In genomic region chr10:130751851-130752250, GRCh38 we compare ENCODE assay signal across 22 cellular contexts.
DNase-seq lines count a peak whose midpoint lies in the region; ATAC-seq and TF ChIP-seq lines count a peak whose summit lies in the region.
"Had no signal": no experiment of that assay in that cellular context is flagged by ENCODE, and none has a peak within 500 bp of the region (broad histone marks: within the 10 kb centered on the region; RNA-seq: fewer than 3 reads in every experiment).

No MANE protein-coding gene starts in this region.

- TF ChIP-seq EP300 in suprapubic skin (IDR thresholded peaks at IDR 0.05) = no peak

- H3K4me3 ChIP-seq in epithelial cell of proximal tubule (ENCODE audit: low read depth, low read length) (no peak overlapping the region), suprapubic skin (no peak overlapping the region)
- H3K4me3 ChIP-seq: HAP-1, SJSA1 had no signal

- TF ChIP-seq POLR2A in suprapubic skin (IDR thresholded peaks at IDR 0.05) = no peak

- DNase-seq in activated naive CD4-positive, alpha-beta T cell treated with anti-CD3 and anti-CD28 coated beads, Interleukin-2, amount 10 ng/mL, durations not matched to agents 7 days and 5 days = peak; percentile 5
- no peak for DNase-seq in activated naive CD4-positive, alpha-beta T cell treated with anti-CD3 and anti-CD28 coated beads, Interleukin-2, amount 50 U/mL, for 16 hours
- DNase-seq in epithelial cell of proximal tubule (ENCODE audit: low read depth) (peak; percentile 37), mesothelial cell of epicardium (ENCODE audit: low spot score in 2 of 2, unreplicated experiment in 2 of 2) (peak in 1 of 2 experiments; percentile 2), suprapubic skin (ENCODE audit: low spot score in 2 of 2) (peak; percentile 7 to 41), DMS153 (lab: John Stamatoyannopoulos, UW) (no peak)
- DNase-seq in stimulated activated CD4-positive, alpha-beta T cell treated with anti-CD3 and anti-CD28 coated beads, Interleukin-4, amount 100 ng/mL, for 4 hours = no peak
- DNase-seq: 8988T, Calu3, GOT3, HFFc6, NCI-H1048, NCI-H1417, NCI-H1694, NCI-H2029 treated with DMSO at 0.1 percent for 48 hours, NCI-H446 treated with DMSO at 0.1 percent for 48 hours, NCI-H526, Right ventricle myocardium superior, RPMI8226 had no signal

- no peaks in the 10 kb centered on the region for H3K36me3 ChIP-seq in suprapubic skin
- H3K36me3 ChIP-seq: HAP-1, SJSA1 had no signal

- whole genome bisulfite sequencing in suprapubic skin = 48% methylated on average over 8 of the region's 8 CpGs

- H3K9me3 ChIP-seq in suprapubic skin = no peaks in the 10 kb centered on the region
- H3K9me3 ChIP-seq: HAP-1 had no signal

- no peaks in the 10 kb centered on the region for H3K36me3 Mint-ChIP-seq in activated naive CD4-positive, alpha-beta T cell treated with anti-CD3 and anti-CD28 coated beads, Interleukin-2, amount 10 ng/mL, durations not matched to agents 7 days and 5 days
- H3K36me3 Mint-ChIP-seq in mesothelial cell of epicardium = no peaks in the 10 kb centered on the region

- no peak for ATAC-seq in GM19397 (IDR thresholded peaks at IDR 0.05; ENCODE audit: unreplicated experiment)

- no peaks in the 10 kb centered on the region for H3K4me1 Mint-ChIP-seq in activated naive CD4-positive, alpha-beta T cell treated with anti-CD3 and anti-CD28 coated beads, Interleukin-2, amount 10 ng/mL, durations not matched to agents 7 days and 5 days
- H3K4me1 Mint-ChIP-seq in mesothelial cell of epicardium = peaks cover 24% of the 10 kb centered on the region

- H3K4me3 Mint-ChIP-seq in activated naive CD4-positive, alpha-beta T cell treated with anti-CD3 and anti-CD28 coated beads, Interleukin-2, amount 10 ng/mL, durations not matched to agents 7 days and 5 days = no peak overlapping the region
- peak overlapping the region; percentile 8 for H3K4me3 Mint-ChIP-seq in mesothelial cell of epicardium
- H3K4me3 Mint-ChIP-seq: HFFc6 had no signal

- H3K27ac Mint-ChIP-seq in activated naive CD4-positive, alpha-beta T cell treated with anti-CD3 and anti-CD28 coated beads, Interleukin-2, amount 10 ng/mL, durations not matched to agents 7 days and 5 days = no peak overlapping the region
- peak overlapping the region; percentile 35 for H3K27ac Mint-ChIP-seq in mesothelial cell of epicardium
- H3K27ac Mint-ChIP-seq: HFFc6 had no signal

- H3K4me1 ChIP-seq in suprapubic skin = no peaks in the 10 kb centered on the region
- H3K4me1 ChIP-seq: HAP-1, SJSA1 had no signal

- TF ChIP-seq CTCF in epithelial cell of proximal tubule (conservative IDR thresholded peaks at IDR 0.05; ENCODE audit: low read depth, low read length) (no peak), mesothelial cell of epicardium (IDR thresholded peaks at IDR 0.05; ENCODE audit: unreplicated experiment) (no peak), suprapubic skin (IDR thresholded peaks at IDR 0.05) (no peak)

- CTCF ChIA-PET in activated naive CD4-positive, alpha-beta T cell treated with anti-CD3 and anti-CD28 coated beads, Interleukin-2, amount 10 ng/mL, durations not matched to agents 7 days and 5 days (lab: Charles Lee) = no interaction called here

- no peaks in the 10 kb centered on the region for H3K27me3 Mint-ChIP-seq in activated naive CD4-positive, alpha-beta T cell treated with anti-CD3 and anti-CD28 coated beads, Interleukin-2, amount 10 ng/mL, durations not matched to agents 7 days and 5 days
- no peaks in the 10 kb centered on the region for H3K27me3 Mint-ChIP-seq in mesothelial cell of epicardium (ENCODE audit: low read depth)

- no peak overlapping the region for H3K27ac ChIP-seq in suprapubic skin
- H3K27ac ChIP-seq: SJSA1 had no signal

- peaks cover 5% of the 10 kb centered on the region for H3K9me3 Mint-ChIP-seq in activated naive CD4-positive, alpha-beta T cell treated with anti-CD3 and anti-CD28 coated beads, Interleukin-2, amount 10 ng/mL, durations not matched to agents 7 days and 5 days
- peaks cover 17% of the 10 kb centered on the region for H3K9me3 Mint-ChIP-seq in mesothelial cell of epicardium

- H3K27me3 ChIP-seq in suprapubic skin = peaks cover 4% of the 10 kb centered on the region
- H3K27me3 ChIP-seq: SJSA1 had no signal

Comparison
In these comparisons a context has a peak if more than half of its experiments do, and no peak if none do; other contexts are left out.
1. DNase-seq: peak in activated naive CD4-positive, alpha-beta T cell treated with anti-CD3 and anti-CD28 coated beads, Interleukin-2, amount 10 ng/mL, durations not matched to agents 7 days and 5 days (single experiment), epithelial cell of proximal tubule (single experiment) and suprapubic skin (2 of 2); none in activated naive CD4-positive, alpha-beta T cell treated with anti-CD3 and anti-CD28 coated beads, Interleukin-2, amount 50 U/mL, for 16 hours (single experiment), stimulated activated CD4-positive, alpha-beta T cell treated with anti-CD3 and anti-CD28 coated beads, Interleukin-4, amount 100 ng/mL, for 4 hours (0 of 2) and DMS153 (single experiment).